Comparison of ENCODE assay signal across 16 cellular contexts in the genomic region with DNA sequence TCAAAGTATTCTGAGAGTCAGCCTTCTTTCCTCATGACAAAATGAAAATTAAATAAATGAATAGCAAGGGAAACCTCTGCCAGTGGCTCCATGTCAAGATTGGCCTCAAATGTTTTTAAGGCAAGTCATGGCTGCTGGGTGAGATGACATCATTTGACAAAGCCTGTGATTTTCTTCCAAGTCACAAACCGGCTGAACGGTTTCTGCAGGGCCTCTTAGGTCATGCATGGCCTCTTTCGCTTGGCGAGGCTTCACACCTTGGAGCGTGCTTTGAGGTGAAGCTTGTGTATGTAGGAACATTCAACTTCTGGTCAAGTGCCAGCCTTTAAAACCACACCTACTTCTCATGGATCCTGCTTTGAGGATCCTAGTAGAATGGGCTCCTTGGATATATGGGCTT.
DNase-seq lines count a peak whose midpoint lies in the region; ATAC-seq, FAIRE-seq and TF ChIP-seq lines count a peak whose summit lies in the region.
"Had no signal": no experiment of that assay in that cellular context is flagged by ENCODE, and none has a peak within 500 bp of the region (broad histone marks: within the 10 kb centered on the region; RNA-seq: fewer than 3 reads in every experiment).

No MANE protein-coding gene starts in this region.

- H3K9me3 ChIP-seq in osteoblast (ENCODE audit: low read depth, low read length): no peaks in the 10 kb centered on the region
- H3K9me3 ChIP-seq in HepG2 (ENCODE audit: low read length): no peaks in the 10 kb centered on the region
- no peaks in the 10 kb centered on the region for H3K9me3 ChIP-seq in adrenal gland (replicated peaks in 1 of 3)

- no peaks in the 10 kb centered on the region for H4K20me1 ChIP-seq in osteoblast (ENCODE audit: insufficient read depth, low read length)
- no peaks in the 10 kb centered on the region for H4K20me1 ChIP-seq in HepG2 (ENCODE audit: insufficient read depth, low read length)

- POLR2A ChIA-PET in HepG2 (lab: Yijun Ruan, JAX): no interaction called here

- H3K27ac ChIP-seq in epithelial cell of prostate (peak overlapping the region; percentile 6), osteoblast (ENCODE audit: low read depth, low read length) (no peak overlapping the region), HepG2 (ENCODE audit: extremely low read length, insufficient read depth, low read length) (no peak overlapping the region), adrenal gland (no peak overlapping the region)
- H3K27ac ChIP-seq: left lung had no signal

- H3K27me3 ChIP-seq in osteoblast (ENCODE audit: insufficient read depth, low read length) (peaks cover 22% of the 10 kb centered on the region), HepG2 (ENCODE audit: control insufficient read depth in 1 of 2, insufficient read depth in 2 of 2, low read length in 2 of 2) (peaks cover 1 to 12% of the 10 kb centered on the region in 2 experiments; a peak in 3 of 5 replicates), adrenal gland (no peaks in the 10 kb centered on the region)
- H3K27me3 ChIP-seq: left lung had no signal

- H3K4me3 Mint-ChIP-seq in activated T-helper 1 cell treated with anti-CD3 and anti-CD28 coated beads, Interleukin-12 subunit alpha, Interleukin-12 subunit beta, Interleukin-2, Interleukin-4 antibody, amounts not matched to agents 30 ng/mL and 10 ng/mL and 1 ng/mL, durations not matched to agents 14 hours and 24 hours and 36 hours: no peak overlapping the region
- H3K4me3 Mint-ChIP-seq: activated naive CD8-positive, alpha-beta T cell; dendritic cell treated with granulocyte-macrophage colony-stimulating factor and Interleukin-4, amounts not matched to agents 40 ng/mL and 50 ng/mL, for 4 days; natural killer cell treated with Interleukin-12 subunit alpha and Interleukin-12 subunit beta and Interleukin-15 and Interleukin-18, amount 100 ng/mL, for 72 hours; stimulated activated naive CD8-positive, alpha-beta T cell treated with anti-CD3 and anti-CD28 coated beads, Interleukin-15, amount 100 ng/mL, for 72 hours had no signal

- 50% methylated on average over 5 of the region's 5 CpGs for WGBS in HepG2 (ENCODE audit: low lambda C conversion rate)
- WGBS in adrenal gland, 4 donors: 87 to 94% (median 90%) methylated on average over 5 of the region's 5 CpGs

- TF ChIP-seq POLR2A in HepG2 (IDR thresholded peaks at IDR 0.05; ENCODE audit: insufficient read depth in 1 of 2, low read depth in 2 of 2, low read length in 2 of 2) (no peak), adrenal gland (IDR thresholded peaks at IDR 0.05) (no peak)

- H3K4me3 ChIP-seq in osteoblast (ENCODE audit: insufficient read depth, low read length) (no peak overlapping the region), HepG2 (replicated peaks in 1 of 3; ENCODE audit: insufficient read depth in 1 of 3, low read depth in 2 of 3, low read length in 3 of 3) (no peak overlapping the region), adrenal gland (no peak overlapping the region)
- H3K4me3 ChIP-seq: left lung had no signal

- H3K27me3 Mint-ChIP-seq in activated T-helper 1 cell treated with anti-CD3 and anti-CD28 coated beads, Interleukin-12 subunit alpha, Interleukin-12 subunit beta, Interleukin-2, Interleukin-4 antibody, amounts not matched to agents 30 ng/mL and 10 ng/mL and 1 ng/mL, durations not matched to agents 14 hours and 24 hours and 36 hours (ENCODE audit: insufficient read depth): peaks cover 2% of the 10 kb centered on the region

- no peak overlapping the region for H2AFZ ChIP-seq in osteoblast (ENCODE audit: low read length)
- H2AFZ ChIP-seq in HepG2 (ENCODE audit: low read length): no peak overlapping the region

- no peak for FAIRE-seq in HepG2 (lab: Jason Lieb, UNC)

- intact Hi-C loops in HepG2 (cut with micrococcal nuclease; ENCODE audit: unreplicated experiment) (no loop called here), adrenal gland (cut with DNase I) (no loop called here)
- intact Hi-C loops in activated T-helper 1 cell treated with anti-CD3 and anti-CD28 coated beads, Interleukin-12 subunit alpha, Interleukin-12 subunit beta, Interleukin-2, Interleukin-4 antibody, amounts not matched to agents 30 ng/mL and 10 ng/mL and 1 ng/mL, durations not matched to agents 14 hours and 24 hours and 36 hours (cut with micrococcal nuclease): no loop called here

- no peaks in the 10 kb centered on the region for H3K79me2 ChIP-seq in osteoblast (ENCODE audit: insufficient read depth, low read length)
- no peaks in the 10 kb centered on the region for H3K79me2 ChIP-seq in HepG2 (ENCODE audit: insufficient read depth, low read length)

- CTCF ChIA-PET in HepG2 (lab: Yijun Ruan, JAX; ENCODE audit: low intra/inter-chr PET ratio, low total read pairs): no interaction called here

- H3K9ac ChIP-seq in HepG2 (ENCODE audit: insufficient read depth, low read depth, low read length): no peak overlapping the region

- H3K4me2 ChIP-seq in osteoblast (ENCODE audit: insufficient read depth, low read length) (no peak overlapping the region), HepG2 (ENCODE audit: low read depth, low read length) (no peak overlapping the region)

- ATAC-seq in HG02678 (IDR thresholded peaks at IDR 0.05; ENCODE audit: unreplicated experiment) (no peak), HepG2 (no peak)
- ATAC-seq: left lung; natural killer cell treated with Interleukin-12 subunit alpha and Interleukin-12 subunit beta and Interleukin-15 and Interleukin-18, amount 100 ng/mL, for 72 hours; sciatic nerve; stimulated activated naive CD8-positive, alpha-beta T cell treated with anti-CD3 and anti-CD28 coated beads, Interleukin-15, amount 100 ng/mL, for 72 hours had no signal

- no peaks in the 10 kb centered on the region for H3K4me1 ChIP-seq in osteoblast (ENCODE audit: insufficient read depth, low read length)
- H3K4me1 ChIP-seq in HepG2 (ENCODE audit: insufficient read depth, low read length): no peaks in the 10 kb centered on the region
- no peaks in the 10 kb centered on the region for H3K4me1 ChIP-seq in adrenal gland (replicated peaks in 1 of 2)
- H3K4me1 ChIP-seq: left lung had no signal

- H3K4me1 Mint-ChIP-seq in activated T-helper 1 cell treated with anti-CD3 and anti-CD28 coated beads, Interleukin-12 subunit alpha, Interleukin-12 subunit beta, Interleukin-2, Interleukin-4 antibody, amounts not matched to agents 30 ng/mL and 10 ng/mL and 1 ng/mL, durations not matched to agents 14 hours and 24 hours and 36 hours (ENCODE audit: low read depth): no peaks in the 10 kb centered on the region
- H3K4me1 Mint-ChIP-seq: stimulated activated naive CD8-positive, alpha-beta T cell treated with anti-CD3 and anti-CD28 coated beads, Interleukin-15, amount 100 ng/mL, for 72 hours had no signal

- H3K36me3 ChIP-seq in osteoblast (ENCODE audit: insufficient read depth, low read length): no peaks in the 10 kb centered on the region
- H3K36me3 ChIP-seq in HepG2 (replicated peaks in 1 of 2; ENCODE audit: control insufficient read depth in 1 of 2, insufficient read depth in 2 of 2, low read length in 2 of 2): no peaks in the 10 kb centered on the region
- H3K36me3 ChIP-seq in adrenal gland (replicated peaks in 1 of 2): no peaks in the 10 kb centered on the region
- H3K36me3 ChIP-seq: left lung had no signal

- no peaks in the 10 kb centered on the region for H3K9me3 Mint-ChIP-seq in activated T-helper 1 cell treated with anti-CD3 and anti-CD28 coated beads, Interleukin-12 subunit alpha, Interleukin-12 subunit beta, Interleukin-2, Interleukin-4 antibody, amounts not matched to agents 30 ng/mL and 10 ng/mL and 1 ng/mL, durations not matched to agents 14 hours and 24 hours and 36 hours
- H3K9me3 Mint-ChIP-seq: dendritic cell treated with granulocyte-macrophage colony-stimulating factor and Interleukin-4, amounts not matched to agents 40 ng/mL and 50 ng/mL, for 4 days; natural killer cell treated with Interleukin-12 subunit alpha and Interleukin-12 subunit beta and Interleukin-15 and Interleukin-18, amount 100 ng/mL, for 72 hours had no signal

- H3K36me3 Mint-ChIP-seq in activated T-helper 1 cell treated with anti-CD3 and anti-CD28 coated beads, Interleukin-12 subunit alpha, Interleukin-12 subunit beta, Interleukin-2, Interleukin-4 antibody, amounts not matched to agents 30 ng/mL and 10 ng/mL and 1 ng/mL, durations not matched to agents 14 hours and 24 hours and 36 hours (ENCODE audit: low read depth): no peaks in the 10 kb centered on the region
- H3K36me3 Mint-ChIP-seq: activated naive CD8-positive, alpha-beta T cell; CD4-positive, alpha-beta memory T cell; natural killer cell treated with Interleukin-12 subunit alpha and Interleukin-12 subunit beta and Interleukin-15 and Interleukin-18, amount 100 ng/mL, for 72 hours had no signal

- TF ChIP-seq RAD21 in HepG2 (CRISPR knock-in tag; IDR thresholded peaks at IDR 0.05): no peak

- peak; percentile 18 for DNase-seq in DMS53 treated with DMSO at 0.1 percent for 48 hours (lab: John Stamatoyannopoulos, UW; ENCODE audit: unreplicated experiment)
- DNase-seq in HT1080 (ENCODE audit: low read depth): peak; percentile 25
- DNase-seq in epithelial cell of prostate (ENCODE audit: low read depth, low spot score): peak; percentile 73
- peak; percentile 73 for DNase-seq in osteoblast (ENCODE audit: insufficient read length, low spot score, missing footprints)
- DNase-seq in HepG2 (ENCODE audit: low spot score): no peak
- no peak for DNase-seq in activated T-helper 1 cell treated with anti-CD3 and anti-CD28 coated beads, Interleukin-12 subunit alpha, Interleukin-12 subunit beta, Interleukin-2, Interleukin-4 antibody, amounts not matched to agents 30 ng/mL and 10 ng/mL and 1 ng/mL, durations not matched to agents 14 hours and 24 hours and 36 hours (ENCODE audit: low spot score)
- DNase-seq in adrenal gland: no peak
- DNase-seq: CD4-positive, alpha-beta memory T cell; left lung; NCI-H524; stimulated activated naive CD8-positive, alpha-beta T cell treated with anti-CD3 and anti-CD28 coated beads, Interleukin-15, amount 100 ng/mL, for 72 hours had no signal

- TF ChIP-seq CTCF in osteoblast (IDR thresholded peaks at IDR 0.05; ENCODE audit: extremely low read depth, low read depth, low read length): no peak
- TF ChIP-seq CTCF in HepG2 (CRISPR knock-in tag; IDR thresholded peaks at IDR 0.05): no peak
- TF ChIP-seq CTCF in adrenal gland (IDR thresholded peaks at IDR 0.05): no peak

- BruUV-seq in HepG2 (replicated peaks; lab: Mats Ljungman, UMichigan): no TSS peak

- in situ Hi-C loops in HepG2 (cut with HindIII; ENCODE audit: extremely low pct_ligation_motif_present, low pct_unique_long_range_greater_than_20kb): no loop called here

- H3K27ac Mint-ChIP-seq in activated T-helper 1 cell treated with anti-CD3 and anti-CD28 coated beads, Interleukin-12 subunit alpha, Interleukin-12 subunit beta, Interleukin-2, Interleukin-4 antibody, amounts not matched to agents 30 ng/mL and 10 ng/mL and 1 ng/mL, durations not matched to agents 14 hours and 24 hours and 36 hours: no peak overlapping the region
- H3K27ac Mint-ChIP-seq: activated naive CD8-positive, alpha-beta T cell; CD4-positive, alpha-beta memory T cell; dendritic cell treated with granulocyte-macrophage colony-stimulating factor and Interleukin-4, amounts not matched to agents 40 ng/mL and 50 ng/mL, for 4 days; natural killer cell treated with Interleukin-12 subunit alpha and Interleukin-12 subunit beta and Interleukin-15 and Interleukin-18, amount 100 ng/mL, for 72 hours; stimulated activated naive CD8-positive, alpha-beta T cell treated with anti-CD3 and anti-CD28 coated beads, Interleukin-15, amount 100 ng/mL, for 72 hours had no signal

- no peak for TF ChIP-seq EP300 in HepG2 (IDR thresholded peaks at IDR 0.05; ENCODE audit: low read depth in 2 of 2, low read length in 2 of 2)
- no peak for TF ChIP-seq EP300 in HepG2 (CRISPR knock-in tag; IDR thresholded peaks at IDR 0.05; ENCODE audit: borderline replicate concordance)

Comparison
In these comparisons a context has a peak if more than half of its experiments do, and no peak if none do; other contexts are left out.
1. DNase-seq: peak in DMS53 treated with DMSO at 0.1 percent for 48 hours (single experiment), HT1080 (single experiment), epithelial cell of prostate (single experiment) and osteoblast (single experiment); none in HepG2 (single experiment), activated T-helper 1 cell treated with anti-CD3 and anti-CD28 coated beads, Interleukin-12 subunit alpha, Interleukin-12 subunit beta, Interleukin-2, Interleukin-4 antibody, amounts not matched to agents 30 ng/mL and 10 ng/mL and 1 ng/mL, durations not matched to agents 14 hours and 24 hours and 36 hours (single experiment) and adrenal gland (0 of 7).